8 cellular contexts compared by ENCODE assay signal in genomic region chr12:7162691-7163114, GRCh38. TPM values are rescaled to one million over a fixed set of nuclear protein-coding genes. Genes with fewer than 3 reads are reported as not detected.
DNase-seq lines count a peak whose midpoint lies in the region; ATAC-seq, FAIRE-seq and TF ChIP-seq lines count a peak whose summit lies in the region.

No MANE protein-coding gene starts in this region.

- no peaks in the 10 kb centered on the region for H3K27me3 ChIP-seq in HCT116 (ENCODE audit: insufficient read depth, low read length)
- H3K27me3 ChIP-seq in PC-3 (ENCODE audit: low read length), result no peaks in the 10 kb centered on the region

- peak; percentile 53 for TF ChIP-seq RAD21 in HCT116 (IDR thresholded peaks at IDR 0.05; ENCODE audit: low read depth)

- intact Hi-C loops in HCT116 (cut with micrococcal nuclease) (no loop called here), PC-3 (cut with micrococcal nuclease) (no loop called here)

- POLR2A ChIA-PET in AG04449 (lab: Yijun Ruan, JAX), result no interaction called here
- POLR2A ChIA-PET in HCT116 (lab: Charles Lee), result interaction anchor here (1.3 kb wide), 1 partner anchor 219 kb away, joined by 3 read pairs; the partner anchor contains the start of genes C12orf57 and RNU7-1
- POLR2A ChIA-PET in PC-3 (lab: Charles Lee; ENCODE audit: unreplicated experiment), result no interaction called here

- H3K27ac ChIP-seq in HCT116 (ENCODE audit: low read depth, low read length) (no peak overlapping the region), PC-3 (ENCODE audit: low read length) (no peak overlapping the region)

- H3K9me2 ChIP-seq in HCT116 (ENCODE audit: insufficient read depth) (no peaks in the 10 kb centered on the region), PC-3 (replicated peaks; ENCODE audit: low read length) (no peaks in the 10 kb centered on the region)

- H3K27ac Mint-ChIP-seq in memory B cell (no peak overlapping the region), type B pancreatic cell (peak overlapping the region; percentile 6)

- no peaks in the 10 kb centered on the region for H3F3A ChIP-seq in PC-3 (ENCODE audit: low read length, unreplicated experiment)

- H3K9ac ChIP-seq in HCT116 (ENCODE audit: low read length), result no peak overlapping the region
- H3K9ac ChIP-seq in PC-3 (ENCODE audit: low read length), result no peak overlapping the region

- H3K4me1 ChIP-seq in HCT116 (ENCODE audit: control insufficient read depth in 1 of 2, insufficient read depth in 2 of 2, low read length in 2 of 2) (peaks cover 8 to 15% of the 10 kb centered on the region in 2 experiments), PC-3 (ENCODE audit: insufficient read depth, low read length) (no peaks in the 10 kb centered on the region)

- TF ChIP-seq CTCF in AG04449 (IDR thresholded peaks at IDR 0.05; ENCODE audit: insufficient read depth, low read length, missing control alignments) (peak; percentile 57), HCT116 (IDR thresholded peaks at IDR 0.05 in 2 of 3, conservative IDR thresholded peaks at IDR 0.05 in 1 of 3; ENCODE audit: borderline replicate concordance in 1 of 3, insufficient read depth in 1 of 3, low read depth in 2 of 3, low read length in 2 of 3) (peak; percentile 67 to 92 (median 87); a peak in 5 of 6 replicates), PC-3 (conservative IDR thresholded peaks at IDR 0.05; ENCODE audit: low read depth, low read length) (peak; percentile 57), type B pancreatic cell (conservative IDR thresholded peaks at IDR 0.05) (peak; percentile 60)

- CTCF ChIA-PET in AG04449 (lab: Yijun Ruan, JAX) (interaction anchor here (0.6 to 6.7 kb wide), 11 partner anchors 8 to 102 kb away, joined by 3 to 61 read pairs (median 4); partner anchors contain the start of genes C1RL and C1S), HCT116 (lab: Charles Lee) (interaction anchor here (0.6 to 2.1 kb wide), 7 partner anchors 10 to 219 kb away, joined by 3 to 9 read pairs (median 3); partner anchors contain the start of genes C12orf57, PEX5 and RNU7-1), PC-3 (lab: Charles Lee) (no interaction called here)

- TF ChIP-seq POLR2A in HCT116 (IDR thresholded peaks at IDR 0.05; ENCODE audit: borderline replicate concordance, extremely low read depth, insufficient read depth, insufficient read length), result no peak

- H3K36me3 Mint-ChIP-seq in memory B cell (peaks cover 4% of the 10 kb centered on the region), type B pancreatic cell (peaks cover 9% of the 10 kb centered on the region)

- no peak for FAIRE-seq in GM19239 (lab: Jason Lieb, UNC)

- H2AFZ ChIP-seq in HCT116 (ENCODE audit: low read depth, low read length, poor library complexity, severe bottlenecking), result peak overlapping the region; percentile 90
- H2AFZ ChIP-seq in PC-3 (ENCODE audit: low read length), result no peak overlapping the region

- H3K36me3 ChIP-seq in HCT116 (ENCODE audit: control insufficient read depth in 1 of 2, insufficient read depth in 2 of 2, low read length in 2 of 2) (no peaks in the 10 kb centered on the region), PC-3 (ENCODE audit: low read depth, low read length) (no peaks in the 10 kb centered on the region; the same call in 1 of the 2 replicates)

- no peaks in the 10 kb centered on the region for H3K79me2 ChIP-seq in HCT116 (ENCODE audit: insufficient read depth, low read length)
- no peaks in the 10 kb centered on the region for H3K79me2 ChIP-seq in PC-3 (ENCODE audit: low read length)

- H4K20me1 ChIP-seq in HCT116 (ENCODE audit: insufficient read depth) (no peaks in the 10 kb centered on the region), PC-3 (ENCODE audit: low read length) (no peaks in the 10 kb centered on the region)

- DNase-seq in AG04449 (ENCODE audit: low read depth, low spot score), result no peak
- DNase-seq in HCT116 (ENCODE audit: low read depth, low spot score), result peak; percentile 76
- DNase-seq in PC-3, result peak; percentile 41
- peak; percentile 58 for DNase-seq in cerebellar cortex (ENCODE audit: low spot score)
- DNase-seq in memory B cell (ENCODE audit: low spot score in 2 of 2), result no peak
- no peak for DNase-seq in type B pancreatic cell (ENCODE audit: extremely low spot score, unreplicated experiment)
- no peak for DNase-seq in GM19239 (ENCODE audit: insufficient read length, low spot score)

- ATAC-seq in HCT116 (peak; percentile 99), PC-3 (peak; percentile 70), memory B cell (ENCODE audit: low read depth) (peak; percentile 29), GM21619 (IDR thresholded peaks at IDR 0.05; ENCODE audit: unreplicated experiment) (no peak)

- peaks cover 2% of the 10 kb centered on the region for H3K9me3 Mint-ChIP-seq in memory B cell
- H3K9me3 Mint-ChIP-seq in type B pancreatic cell, result peaks cover 3% of the 10 kb centered on the region

- H3K4me1 Mint-ChIP-seq in memory B cell, result peaks cover 7% of the 10 kb centered on the region
- H3K4me1 Mint-ChIP-seq in type B pancreatic cell (ENCODE audit: unreplicated experiment), result no peaks in the 10 kb centered on the region

- H3K27me3 Mint-ChIP-seq in memory B cell, result peaks cover 24% of the 10 kb centered on the region
- peaks cover 32% of the 10 kb centered on the region for H3K27me3 Mint-ChIP-seq in type B pancreatic cell

- peak overlapping the region; percentile 73 for H3K4me2 ChIP-seq in HCT116 (ENCODE audit: low read length)
- no peak overlapping the region for H3K4me2 ChIP-seq in PC-3 (ENCODE audit: low read length)

- no TSS peak for BruUV-seq in HCT116 (replicated peaks; lab: Mats Ljungman, UMichigan)
- BruUV-seq in PC-3 (replicated peaks; lab: Mats Ljungman, UMichigan), result no TSS peak

- H3K4me3 Mint-ChIP-seq in memory B cell (no peak overlapping the region), type B pancreatic cell (peak overlapping the region; percentile 3)

- no peak overlapping the region for H3K4me3 ChIP-seq in AG04449 (ENCODE audit: low read depth, low read length)
- peak overlapping the region in 1 of 2 experiments; percentile 34; a peak in 3 of 4 replicates for H3K4me3 ChIP-seq in HCT116 (replicated peaks in 1 of 2; ENCODE audit: low read depth in 1 of 2, low read length in 2 of 2)
- H3K4me3 ChIP-seq in PC-3 (ENCODE audit: low read length), result no peak overlapping the region

- RAD21 ChIA-PET in HCT116 (lab: Charles Lee; ENCODE audit: low non-redundant PET in 1 of 2, low total read pairs in 2 of 2, uncharacterized antibody in 2 of 2, unreplicated experiment in 2 of 2), result no interaction called here

- peaks cover 0 to 9% of the 10 kb centered on the region in 2 experiments; a peak in 2 of 4 replicates for H3K9me3 ChIP-seq in HCT116 (ENCODE audit: control insufficient read depth in 1 of 2, insufficient read depth in 1 of 2, low read depth in 1 of 2, low read length in 2 of 2)
- H3K9me3 ChIP-seq in PC-3 (ENCODE audit: low read length), result peaks cover 7% of the 10 kb centered on the region; the same call in 1 of the 2 replicates

TF ChIP-seq in HCT116, 20 proteins besides CTCF, POLR2A, EP300 and RAD21:
- TF ChIP-seq CEBPB (IDR thresholded peaks at IDR 0.05; ENCODE audit: low read depth), result no peak
- no peak for TF ChIP-seq CBX3 (IDR thresholded peaks at IDR 0.05; ENCODE audit: low read depth)
- peak; percentile 7 for TF ChIP-seq YY1 (IDR thresholded peaks at IDR 0.05; ENCODE audit: extremely low read depth, insufficient replicate concordance, low read depth, low read length)
- TF ChIP-seq REST (IDR thresholded peaks at IDR 0.05; ENCODE audit: low read depth), result no peak
- TF ChIP-seq MAX (IDR thresholded peaks at IDR 0.05), result peak; percentile 62
TF ChIP-seq in HCT116: peak in this region for 2.

RNA-seq across cellular contexts. Expression of gene PEX5, which starts 26.8 kb away (rescaled TPM):
- total RNA-seq in HCT116 (2021; ENCODE audit: unreplicated experiment) (45.4 TPM), PC-3 (2014; rRNA removed) (19.4 and 20.0 TPM in 2 replicates), type B pancreatic cell (ENCODE audit: low replicate concordance) (50.2 and 71.8 TPM in 2 replicates)
- polyA plus RNA-seq in HCT116 (2012), result 31.9 and 34.3 TPM in 2 replicates

RNA-seq across cellular contexts. Expression of gene CLSTN3, which starts 32.5 kb away (rescaled TPM):
- total RNA-seq in HCT116 (2021; ENCODE audit: unreplicated experiment) (23.0 TPM), PC-3 (2014; rRNA removed) (10.9 and 14.2 TPM in 2 replicates), type B pancreatic cell (ENCODE audit: low replicate concordance) (51.6 and 80.7 TPM in 2 replicates)
- polyA plus RNA-seq in HCT116 (2012), result 24.2 and 27.6 TPM in 2 replicates

RNA-seq across cellular contexts. Expression of gene RBP5, which starts 34.0 kb away (rescaled TPM):
- total RNA-seq in HCT116 (2021; ENCODE audit: unreplicated experiment) (0.22 TPM), PC-3 (2014; rRNA removed) (not detected in 2 replicates), type B pancreatic cell (ENCODE audit: low replicate concordance) (1.0 and 1.2 TPM in 2 replicates)
- 3.6 and 4.3 TPM in 2 replicates for polyA plus RNA-seq in HCT116 (2012)

RNA-seq across cellular contexts. Expression of gene C1RL, which starts 53.7 kb away (rescaled TPM):
- total RNA-seq in HCT116 (2021; ENCODE audit: unreplicated experiment), result 25.9 TPM
- 19.2 and 19.7 TPM in 2 replicates for polyA plus RNA-seq in HCT116 (2012)
- 8.2 and 8.9 TPM in 2 replicates for total RNA-seq in PC-3 (2014; rRNA removed)
- 32.4 and 58.0 TPM in 2 replicates for total RNA-seq in type B pancreatic cell (ENCODE audit: low replicate concordance)

Comparison
In these comparisons a context has a peak if more than half of its experiments do, and no peak if none do; other contexts are left out.
1. DNase-seq: peak in HCT116 (single experiment), PC-3 (single experiment) and cerebellar cortex (single experiment); none in AG04449 (single experiment), memory B cell (0 of 2), type B pancreatic cell (single experiment) and GM19239 (single experiment).
2. Peak in every context shown above with its lines, with median percentiles within 50 percentile points of each other: CTCF ChIP-seq.